Comparison of ENCODE assay signal across 17 cellular contexts in genomic region chr11:125347261-125347585, GRCh38.
"Had no signal": no experiment of that assay in that cellular context is flagged by ENCODE, and none has a peak within 500 bp of the region (broad histone marks: within the 10 kb centered on the region; RNA-seq: fewer than 3 reads in every experiment).

No MANE protein-coding gene starts in this region.

- H3K9me3 Mint-ChIP-seq: activated B cell treated with CpG ODN at 0.5 μM for 24 hours; activated CD8-positive, alpha-beta T cell treated with anti-CD3 and anti-CD28 coated beads for 36 hours; activated naive CD4-positive, alpha-beta T cell treated with anti-CD3 and anti-CD28 coated beads, Interleukin-2, amount 50 U/mL, for 24 hours; T-helper 2 cell treated with Interferon-gamma antibody and Interleukin-4, amounts not matched to agents 5 μg/mL and 100 μg/mL, for 36 hours had no signal

- H3K27ac ChIP-seq: parathyroid adenoma had no signal

- H3K36me3 Mint-ChIP-seq: activated naive CD4-positive, alpha-beta T cell treated with anti-CD3 and anti-CD28 coated beads, Interleukin-2, amount 50 U/mL, for 24 hours had no signal

- H3K27ac Mint-ChIP-seq: activated B cell treated with CpG ODN at 0.5 μM for 24 hours; activated CD8-positive, alpha-beta T cell treated with anti-CD3 and anti-CD28 coated beads for 36 hours; activated naive CD4-positive, alpha-beta T cell treated with anti-CD3 and anti-CD28 coated beads, Interleukin-2, amount 50 U/mL, for 24 hours; T-helper 2 cell treated with Interferon-gamma antibody and Interleukin-4, amounts not matched to agents 5 μg/mL and 100 μg/mL, for 36 hours had no signal

- ATAC-seq: activated CD8-positive, alpha-beta T cell treated with anti-CD3 and anti-CD28 coated beads for 36 hours; left lobe of liver had no signal

- H3K36me3 ChIP-seq: adrenal gland, brain microvascular endothelial cell, upper lobe of left lung had no signal

- DNase-seq: activated B cell treated with CpG ODN at 0.5 μM for 24 hours; activated CD4-positive, alpha-beta T cell treated with anti-CD3 and anti-CD28 coated beads for 48 hours; activated CD8-positive, alpha-beta memory T cell treated with anti-CD3 and anti-CD28 coated beads, Interleukin-2, amount 50 U/mL, for 4 hours; activated CD8-positive, alpha-beta T cell treated with anti-CD3 and anti-CD28 coated beads for 36 hours; activated T-cell treated with anti-CD3 and anti-CD28 coated beads, Interleukin-2, amount 50 U/mL, for 48 hours; adrenal gland; brain microvascular endothelial cell; islet precursor cell; stimulated activated CD4-positive, alpha-beta T cell treated with anti-CD3 and anti-CD28 coated beads, Interleukin-4, amount 100 ng/mL, for 4 hours; stimulated activated CD8-positive, alpha-beta memory T cell treated with anti-CD3 and anti-CD28 coated beads, Interleukin-4, amount 100 ng/mL, for 48 hours; stimulated activated naive CD4-positive, alpha-beta T cell treated with Interleukin-2 at 50 U/mL for 16 hours; upper lobe of left lung had no signal

- H3K27me3 ChIP-seq: adrenal gland, brain microvascular endothelial cell, hepatocyte, upper lobe of left lung had no signal

- H3K4me3 ChIP-seq: adrenal gland, hepatocyte, upper lobe of left lung had no signal

- H3K4me1 Mint-ChIP-seq: activated B cell treated with CpG ODN at 0.5 μM for 24 hours had no signal

- H3K9me3 ChIP-seq: adrenal gland, upper lobe of left lung had no signal

- H3K4me1 ChIP-seq: parathyroid adenoma had no signal

- H3K4me3 Mint-ChIP-seq: activated B cell treated with CpG ODN at 0.5 μM for 24 hours; activated CD8-positive, alpha-beta T cell treated with anti-CD3 and anti-CD28 coated beads for 36 hours; activated naive CD4-positive, alpha-beta T cell treated with anti-CD3 and anti-CD28 coated beads, Interleukin-2, amount 50 U/mL, for 24 hours; T-helper 2 cell treated with Interferon-gamma antibody and Interleukin-4, amounts not matched to agents 5 μg/mL and 100 μg/mL, for 36 hours had no signal
